Comparison of ENCODE assay signal across 24 cellular contexts in the genomic region with DNA sequence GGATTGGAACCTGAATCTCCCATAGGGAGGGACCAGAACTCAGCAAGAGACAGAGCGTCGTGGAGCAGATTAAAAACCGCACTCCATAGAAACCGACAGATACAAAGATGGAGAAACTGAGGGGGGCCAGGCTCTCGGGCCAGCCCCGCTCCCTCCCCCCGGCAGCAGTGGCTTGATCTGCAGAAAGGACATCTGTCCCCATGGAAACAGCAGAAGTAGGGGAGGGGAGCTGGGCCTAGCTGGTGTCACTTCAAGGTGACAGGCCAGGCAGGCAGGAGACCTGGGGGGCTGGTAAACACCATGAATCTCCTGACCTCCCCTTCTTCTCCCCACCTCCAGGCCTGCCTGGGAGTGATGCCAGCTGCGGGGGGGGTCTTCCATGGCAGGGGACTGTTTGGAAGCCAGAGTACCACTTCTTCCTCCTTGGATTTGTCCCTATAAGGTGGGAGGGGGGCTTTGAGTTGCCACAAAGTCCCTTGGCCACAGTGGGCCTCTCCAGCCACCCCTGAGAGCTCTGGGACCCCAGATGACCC. TPM values are rescaled to one million over a fixed set of nuclear protein-coding genes. Genes with fewer than 3 reads are reported as not detected.
"Had no signal": no experiment of that assay in that cellular context is flagged by ENCODE, and none has a peak within 500 bp of the region (broad histone marks: within the 10 kb centered on the region; RNA-seq: fewer than 3 reads in every experiment).

No MANE protein-coding gene starts in this region.

- H3K27me3 Mint-ChIP-seq: stimulated activated naive CD8-positive, alpha-beta T cell treated with anti-CD3 and anti-CD28 coated beads, Interleukin-15, amount 100 ng/mL, for 72 hours had no signal

- H3K4me1 Mint-ChIP-seq: naive B cell, nephron had no signal

- H3K4me3 ChIP-seq: colonic mucosa, esophagus squamous epithelium, gastroesophageal sphincter, right atrium auricular region, sigmoid colon, skin epidermis, testis, tibial nerve had no signal

- H3K9me3 ChIP-seq: colonic mucosa, esophagus squamous epithelium, gastroesophageal sphincter, right atrium auricular region, sigmoid colon, testis, tibial nerve had no signal

- H3K9me3 Mint-ChIP-seq: naive B cell; nephron; stimulated activated naive B cell treated with anti-CD40 and anti-IgM and Interleukin-4, amounts not matched to agents 10 μg/mL and 1 μg/mL and 100 μg/mL, for 72 hours; stimulated activated naive CD8-positive, alpha-beta T cell treated with anti-CD3 and anti-CD28 coated beads, Interleukin-15, amount 100 ng/mL, for 72 hours had no signal

- H3K4me3 Mint-ChIP-seq: naive B cell; nephron; stimulated activated naive B cell treated with anti-CD40 and anti-IgM and Interleukin-4, amounts not matched to agents 10 μg/mL and 1 μg/mL and 100 μg/mL, for 72 hours; stimulated activated naive CD8-positive, alpha-beta T cell treated with anti-CD3 and anti-CD28 coated beads, Interleukin-15, amount 100 ng/mL, for 72 hours had no signal

- DNase-seq: colonic mucosa; dermis blood vessel endothelial cell; esophagus squamous epithelium; foreskin fibroblast; kidney; mesendoderm; naive B cell; posterior cingulate gyrus; sigmoid colon; stimulated activated CD4-positive, alpha-beta T cell treated with anti-CD3 and anti-CD28 coated beads, Interleukin-2, amount 100 ng/mL, for 24 hours; stimulated activated CD4-positive, alpha-beta T cell treated with anti-CD3 and anti-CD28 coated beads, Interleukin-4, amount 100 ng/mL, for 4 hours; stimulated activated naive B cell treated with anti-CD40 and anti-IgM and Interleukin-4, amounts not matched to agents 10 μg/mL and 1 μg/mL and 100 μg/mL, for 72 hours; stimulated activated naive CD8-positive, alpha-beta T cell treated with anti-CD3 and anti-CD28 coated beads, Interleukin-15, amount 100 ng/mL, for 72 hours; testis had no signal

- H3K27me3 ChIP-seq: colonic mucosa, right atrium auricular region, testis had no signal

- H3K36me3 Mint-ChIP-seq: naive B cell; stimulated activated naive B cell treated with anti-CD40 and anti-IgM and Interleukin-4, amounts not matched to agents 10 μg/mL and 1 μg/mL and 100 μg/mL, for 72 hours had no signal

- H3K36me3 ChIP-seq: colonic mucosa, esophagus squamous epithelium, gastroesophageal sphincter, right atrium auricular region, sigmoid colon, tibial nerve had no signal

- H3K27ac ChIP-seq: colonic mucosa, esophagus squamous epithelium, gastroesophageal sphincter, right atrium auricular region, sigmoid colon, skin epidermis, testis, tibial nerve had no signal

- H3K27ac Mint-ChIP-seq: stimulated activated naive B cell treated with anti-CD40 and anti-IgM and Interleukin-4, amounts not matched to agents 10 μg/mL and 1 μg/mL and 100 μg/mL, for 72 hours had no signal

- ATAC-seq: gastroesophageal sphincter; stimulated activated naive B cell treated with anti-CD40 and anti-IgM and Interleukin-4, amounts not matched to agents 10 μg/mL and 1 μg/mL and 100 μg/mL, for 72 hours; stimulated activated naive CD8-positive, alpha-beta T cell treated with anti-CD3 and anti-CD28 coated beads, Interleukin-15, amount 100 ng/mL, for 72 hours had no signal

- H3K4me1 ChIP-seq: colonic mucosa, esophagus squamous epithelium, gastroesophageal sphincter, right atrium auricular region, sigmoid colon, testis, tibial nerve had no signal

RNA-seq across cellular contexts. Expression of a gene that starts 10.9 kb away (rescaled TPM):
- total RNA-seq: dermis blood vessel endothelial cell, epithelial cell of proximal tubule, lung microvascular endothelial cell, osteocyte, sigmoid colon had no signal

RNA-seq across cellular contexts. Expression of a gene that starts 12.2 kb away (rescaled TPM):
- total RNA-seq: dermis blood vessel endothelial cell, epithelial cell of proximal tubule, esophagus squamous epithelium, gastroesophageal sphincter, kidney, lung microvascular endothelial cell, osteocyte, sigmoid colon, subcutaneous adipose tissue, tibial nerve, ureter had no signal

RNA-seq across cellular contexts. Expression of a gene that starts 13.1 kb away (rescaled TPM):
- total RNA-seq: right atrium auricular region, subcutaneous adipose tissue, ureter had no signal
